ENCODE assay signal across 26 cellular contexts in the genomic region with DNA sequence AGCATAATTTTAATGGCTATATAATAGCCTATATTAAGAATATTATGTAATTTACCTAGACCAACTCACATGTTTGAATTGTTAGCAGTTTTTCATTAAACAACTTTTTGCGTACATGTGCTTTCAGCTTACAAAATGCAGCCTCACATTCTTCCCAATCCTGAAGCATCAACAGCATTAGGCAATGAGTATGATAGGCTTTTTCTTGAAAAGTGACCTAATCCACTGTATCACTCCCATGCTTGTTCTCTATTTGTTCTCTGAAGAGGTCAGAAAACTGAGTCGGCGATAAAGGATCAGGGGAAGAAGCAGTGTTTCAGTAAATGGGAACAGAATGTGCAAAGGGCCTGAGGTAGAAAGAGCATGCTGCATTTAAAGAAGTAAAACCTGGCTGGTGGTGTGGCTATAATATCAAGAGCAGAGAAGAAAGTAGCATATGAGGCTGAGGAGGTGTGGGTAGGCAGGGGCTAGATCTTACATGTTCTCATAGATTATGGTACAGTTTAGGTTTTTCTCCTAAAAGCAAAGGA.
"Had no signal": no experiment of that assay in that cellular context is flagged by ENCODE, and none has a peak within 500 bp of the region (broad histone marks: within the 10 kb centered on the region; RNA-seq: fewer than 3 reads in every experiment).

No MANE protein-coding gene starts in this region.

- H3K4me3 ChIP-seq: left ventricle myocardium inferior, lung, pancreas, prostate gland, sigmoid colon, smooth muscle cell, tibial nerve, uterus had no signal

- H3K9me3 ChIP-seq: left ventricle myocardium inferior, pancreas, prostate gland, sigmoid colon, tibial nerve, uterus had no signal

- H3K27me3 ChIP-seq: pancreas, sigmoid colon, tibial nerve, uterus had no signal

- H3K4me2 ChIP-seq: smooth muscle cell had no signal

- FAIRE-seq: pancreas had no signal

- ATAC-seq: natural killer cell; pancreas; right cardiac atrium; stimulated activated memory B cell treated with anti-CD40 and anti-IgM and Interleukin-4, amounts not matched to agents 10 μg/mL and 1 μg/mL and 100 μg/mL, for 72 hours; stimulated activated naive CD8-positive, alpha-beta T cell treated with anti-CD3 and anti-CD28 coated beads, Interleukin-15, amount 100 ng/mL, for 72 hours had no signal

- H3K27ac ChIP-seq: left ventricle myocardium inferior, pancreas, prostate gland, sigmoid colon, tibial nerve had no signal

- H3K4me1 ChIP-seq: pancreas, prostate gland, uterus had no signal

- H3K36me3 ChIP-seq: left ventricle myocardium inferior, pancreas, prostate gland, sigmoid colon, uterus had no signal

- DNase-seq: hypothalamus; immature natural killer cell; islet precursor cell; left ventricle myocardium inferior; mesendoderm; naive B cell; natural killer cell; nucleus accumbens; pancreas; posterior cingulate gyrus; retina; right cardiac atrium; sigmoid colon; stimulated activated CD4-positive, alpha-beta T cell treated with anti-CD3 and anti-CD28 coated beads, Interleukin-1b, Interleukin-23, amount 100 ng/mL, for 48 hours; stimulated activated CD4-positive, alpha-beta T cell treated with anti-CD3 and anti-CD28 coated beads, Interleukin-2, amount 100 ng/mL, for 48 hours; stimulated activated CD4-positive, alpha-beta T cell treated with anti-CD3 and anti-CD28 coated beads, Interleukin-4, amount 100 ng/mL, for 4 hours; stimulated activated CD8-positive, alpha-beta memory T cell treated with anti-CD3 and anti-CD28 coated beads, Interleukin-4, amount 100 ng/mL, for 48 hours; stimulated activated naive CD4-positive, alpha-beta T cell treated with Interleukin-2 at 50 U/mL for 16 hours; stimulated activated naive CD8-positive, alpha-beta T cell treated with anti-CD3 and anti-CD28 coated beads, Interleukin-15, amount 100 ng/mL, for 72 hours; substantia nigra; uterus had no signal
